ENCODE assay signal across 13 cellular contexts in the genomic region with DNA sequence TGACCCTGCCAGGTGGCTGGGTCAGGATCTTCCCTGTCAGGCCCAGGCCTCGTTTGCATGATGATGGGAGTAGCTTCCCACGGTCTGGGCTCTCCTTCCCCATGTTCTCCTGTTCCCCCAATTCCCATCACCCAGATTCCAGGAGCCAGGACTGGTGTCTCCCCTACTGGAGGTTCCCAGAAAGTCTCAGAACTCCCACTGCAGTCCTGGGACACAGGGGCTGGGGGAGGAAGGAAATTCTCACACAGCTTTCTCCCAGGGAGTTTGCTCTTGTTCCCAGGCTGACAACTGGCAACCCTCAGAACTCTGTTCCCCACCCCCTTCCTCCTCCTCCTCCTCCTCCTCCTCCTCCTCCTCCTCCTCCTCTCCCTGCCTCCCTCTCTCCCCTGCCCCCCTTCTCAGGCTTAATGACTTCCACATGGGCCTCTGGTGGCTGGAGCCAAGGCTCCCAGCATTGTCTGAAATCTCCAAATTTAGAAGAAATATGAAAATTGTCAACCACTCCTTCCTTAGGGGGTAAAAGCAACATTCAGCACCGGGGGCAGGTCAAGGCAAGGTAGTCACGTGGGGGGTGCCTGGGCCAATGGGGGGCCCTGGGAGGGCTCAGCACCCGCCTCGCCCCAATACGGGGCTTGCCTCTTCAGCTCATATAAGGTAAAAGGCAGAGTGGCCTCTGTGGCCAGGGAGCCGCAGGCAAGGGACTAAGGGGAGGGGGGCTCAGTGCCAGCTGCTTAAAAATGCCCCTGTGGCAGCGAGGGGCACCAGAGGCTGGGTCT. TPM values are rescaled to one million over a fixed set of nuclear protein-coding genes. Genes with fewer than 3 reads are reported as not detected.
DNase-seq lines count a peak whose midpoint lies in the region; ATAC-seq and TF ChIP-seq lines count a peak whose summit lies in the region.
"Had no signal": no experiment of that assay in that cellular context is flagged by ENCODE, and none has a peak within 500 bp of the region (broad histone marks: within the 10 kb centered on the region; RNA-seq: fewer than 3 reads in every experiment).

No MANE protein-coding gene starts in this region.

- WGBS in prostate gland = 57% methylated on average over 9 of the region's 9 CpGs

- H3K9me3 ChIP-seq in prostate gland = no peaks in the 10 kb centered on the region

- H3K36me3 ChIP-seq in BJ (ENCODE audit: control insufficient read depth, insufficient read depth, low read length) (peaks cover 11% of the 10 kb centered on the region), prostate gland (no peaks in the 10 kb centered on the region)

- no peaks in the 10 kb centered on the region for H3K4me1 Mint-ChIP-seq in activated CD4-positive, alpha-beta T cell treated with anti-CD3 and anti-CD28 coated beads, Interleukin-2, amount 10 ng/mL, durations not matched to agents 7 days and 5 days
- H3K4me1 Mint-ChIP-seq: CD4-positive, alpha-beta memory T cell; central memory CD8-positive, alpha-beta T cell had no signal

- H3K4me1 ChIP-seq in prostate gland (replicated peaks) = no peaks in the 10 kb centered on the region

- peak overlapping the region; percentile 87 for H3K4me3 ChIP-seq in BJ (ENCODE audit: low read depth, low read length)
- peak overlapping the region; percentile 37 to 44 for H3K4me3 ChIP-seq in prostate gland

- ATAC-seq in left cardiac atrium (peak; percentile 75 to 88), HG03095 (IDR thresholded peaks at IDR 0.05; ENCODE audit: unreplicated experiment) (no peak), HG03378 (IDR thresholded peaks at IDR 0.05; ENCODE audit: unreplicated experiment) (no peak)

- H3K9me3 Mint-ChIP-seq in activated CD4-positive, alpha-beta T cell treated with anti-CD3 and anti-CD28 coated beads, Interleukin-2, amount 10 ng/mL, durations not matched to agents 7 days and 5 days = no peaks in the 10 kb centered on the region
- H3K9me3 Mint-ChIP-seq: CD4-positive, alpha-beta memory T cell; central memory CD8-positive, alpha-beta T cell had no signal

- intact Hi-C loops in left cardiac atrium (cut with DNase I) (no loop called here), prostate gland (cut with DNase I) (loop anchor here (2.0 kb wide), 1 partner anchor 20 kb away; no protein-coding TSS in a partner anchor)

- no peak overlapping the region for H3K4me3 Mint-ChIP-seq in activated CD4-positive, alpha-beta T cell treated with anti-CD3 and anti-CD28 coated beads, Interleukin-2, amount 10 ng/mL, durations not matched to agents 7 days and 5 days
- H3K4me3 Mint-ChIP-seq: CD4-positive, alpha-beta memory T cell; central memory CD8-positive, alpha-beta T cell had no signal

- TF ChIP-seq POLR2A in prostate gland (IDR thresholded peaks at IDR 0.05) = peak; percentile 28

- H3K27ac ChIP-seq in prostate gland = peak overlapping the region; percentile 82 to 89
- H3K27ac ChIP-seq: VCaP had no signal

- no peak overlapping the region for H3K27ac Mint-ChIP-seq in activated CD4-positive, alpha-beta T cell treated with anti-CD3 and anti-CD28 coated beads, Interleukin-2, amount 10 ng/mL, durations not matched to agents 7 days and 5 days
- H3K27ac Mint-ChIP-seq: CD4-positive, alpha-beta memory T cell had no signal

- CTCF ChIA-PET in BJ (lab: Yijun Ruan, JAX) = interaction anchor here (0.7 to 4.5 kb wide), 11 partner anchors 10 to 28 kb away, joined by 3 to 30 read pairs (median 3); no protein-coding TSS in a partner anchor
- CTCF ChIA-PET in activated CD4-positive, alpha-beta T cell treated with anti-CD3 and anti-CD28 coated beads, Interleukin-2, amount 10 ng/mL, durations not matched to agents 7 days and 5 days (lab: Charles Lee) = interaction anchor here (0.9 kb wide), 1 partner anchor 101 kb away, joined by 3 read pairs; no protein-coding TSS in a partner anchor

- peaks cover 2% of the 10 kb centered on the region for H3K27me3 Mint-ChIP-seq in activated CD4-positive, alpha-beta T cell treated with anti-CD3 and anti-CD28 coated beads, Interleukin-2, amount 10 ng/mL, durations not matched to agents 7 days and 5 days

- DNase-seq in BJ (ENCODE audit: low read depth) (peak; percentile 93), astrocyte of the hippocampus (ENCODE audit: low read depth, low spot score) (peak; percentile 70), left cardiac atrium (peak; percentile 68), prostate gland (ENCODE audit: low spot score) (no peak), mesenteric fat pad (ENCODE audit: low spot score) (no peak)
- DNase-seq in activated CD4-positive, alpha-beta T cell treated with anti-CD3 and anti-CD28 coated beads, Interleukin-2, amount 10 ng/mL, durations not matched to agents 7 days and 5 days = no peak
- DNase-seq: CD4-positive, alpha-beta memory T cell had no signal

- no peaks in the 10 kb centered on the region for H3K36me3 Mint-ChIP-seq in activated CD4-positive, alpha-beta T cell treated with anti-CD3 and anti-CD28 coated beads, Interleukin-2, amount 10 ng/mL, durations not matched to agents 7 days and 5 days (ENCODE audit: low read depth)
- H3K36me3 Mint-ChIP-seq: CD4-positive, alpha-beta memory T cell had no signal

- TF ChIP-seq CTCF in BJ (IDR thresholded peaks at IDR 0.05; ENCODE audit: insufficient read depth, low read depth, low read length) (peak; percentile 35), prostate gland (IDR thresholded peaks at IDR 0.05) (no peak)

- POLR2A ChIA-PET in BJ (lab: Charles Lee) = interaction anchor here (0.7 to 3.3 kb wide), 7 partner anchors 10 to 85 kb away, joined by 3 to 27 read pairs (median 6); no protein-coding TSS in a partner anchor
- POLR2A ChIA-PET in activated CD4-positive, alpha-beta T cell treated with anti-CD3 and anti-CD28 coated beads, Interleukin-2, amount 10 ng/mL, durations not matched to agents 7 days and 5 days (lab: Charles Lee) = no interaction called here

- H3K27me3 ChIP-seq in BJ (ENCODE audit: control insufficient read depth, insufficient read depth, low read length) = no peaks in the 10 kb centered on the region
- no peaks in the 10 kb centered on the region for H3K27me3 ChIP-seq in prostate gland (replicated peaks; ENCODE audit: insufficient read depth)

RNA-seq across cellular contexts. Expression of a gene that starts 27.3 kb away (rescaled TPM):
- 0.49 and 0.90 TPM in 2 replicates for polyA plus RNA-seq in BJ (2011; rRNA removed)
- polyA minus RNA-seq in BJ (2011; rRNA and poly(A)+ RNA removed) = 0.93 and 1.1 TPM in 2 replicates
- total RNA-seq in left cardiac atrium = under 1 TPM; 0.44 to 0.89 TPM
- total RNA-seq in prostate gland = 1 to 10 TPM in 1 of 2 donors, not detected in 1; 9.3 TPM
- total RNA-seq in mesenteric fat pad = not detected
- not detected for total RNA-seq in activated CD4-positive, alpha-beta T cell treated with anti-CD3 and anti-CD28 coated beads, Interleukin-2, amount 10 ng/mL, durations not matched to agents 7 days and 5 days
- total RNA-seq: CD4-positive, alpha-beta memory T cell; subcutaneous adipose tissue had no signal
- polyA plus RNA-seq: CD4-positive, alpha-beta memory T cell; neural cell had no signal

RNA-seq across cellular contexts. Expression of a gene that starts 48.5 kb away (rescaled TPM):
- 10.2 and 12.8 TPM in 2 replicates for polyA plus RNA-seq in BJ (2011; rRNA removed)
- 3.3 and 7.9 TPM in 2 replicates for polyA minus RNA-seq in BJ (2011; rRNA and poly(A)+ RNA removed)
- total RNA-seq in left cardiac atrium = 1 to 10 TPM; 5.2 to 5.4 TPM
- 10 to 100 TPM in 1 of 2 donors, 1 to 10 TPM in 1; 7.7 to 20.7 TPM for total RNA-seq in prostate gland
- total RNA-seq in mesenteric fat pad = 1.9 TPM
- 10 to 100 TPM; 34.5 to 34.6 TPM for total RNA-seq in activated CD4-positive, alpha-beta T cell treated with anti-CD3 and anti-CD28 coated beads, Interleukin-2, amount 10 ng/mL, durations not matched to agents 7 days and 5 days

Comparison
In these comparisons a context has a peak if more than half of its experiments do, and no peak if none do; other contexts are left out.
1. DNase-seq: peak in BJ (single experiment), astrocyte of the hippocampus (single experiment) and left cardiac atrium (single experiment); none in prostate gland (single experiment), mesenteric fat pad (single experiment) and activated CD4-positive, alpha-beta T cell treated with anti-CD3 and anti-CD28 coated beads, Interleukin-2, amount 10 ng/mL, durations not matched to agents 7 days and 5 days (single experiment).
2. ATAC-seq: peak in left cardiac atrium (2 of 2); none in HG03095 (single experiment) and HG03378 (single experiment).